ENCODE assay signal across 9 cellular contexts in the genomic region with DNA sequence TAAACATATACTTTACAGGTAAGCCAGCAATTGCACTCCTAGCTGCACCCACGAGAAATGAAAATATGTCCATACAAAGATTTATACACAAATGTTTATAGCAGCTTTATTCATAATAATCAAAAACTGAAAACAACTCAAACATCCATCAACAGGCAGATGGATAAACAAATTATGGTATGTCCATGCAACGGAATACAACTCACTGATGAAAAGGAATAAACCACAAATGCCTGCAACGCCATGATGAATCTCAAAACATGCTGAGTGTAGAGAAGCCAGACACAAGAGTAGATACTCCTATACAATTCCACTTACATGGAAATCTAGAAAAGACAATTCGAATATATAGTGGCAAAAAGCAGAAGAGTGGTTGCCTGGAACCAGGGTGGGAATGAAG.
"Had no signal": no experiment of that assay in that cellular context is flagged by ENCODE, and none has a peak within 500 bp of the region (broad histone marks: within the 10 kb centered on the region; RNA-seq: fewer than 3 reads in every experiment).

No MANE protein-coding gene starts in this region.

- H3K36me3 Mint-ChIP-seq: IgD-negative memory B cell had no signal

- H3K4me3 ChIP-seq: GM23338 had no signal

- H2AFZ ChIP-seq: GM23338 had no signal

- FAIRE-seq: H1, H54, HTR-8/SVneo had no signal

- H3K9me3 Mint-ChIP-seq: GM23338, H9, HFFc6 had no signal

- H3K27ac Mint-ChIP-seq: GM23338, H9, HFFc6, IgD-negative memory B cell had no signal

- DNase-seq: H9, HCEC 1CT, HFFc6, KG1 had no signal

- H3K4me2 ChIP-seq: GM23338 had no signal

- H3K4me1 Mint-ChIP-seq: GM23338, H9 had no signal

- H3K4me3 Mint-ChIP-seq: GM23338, H9, HFFc6, IgD-negative memory B cell had no signal

- ATAC-seq: GM23338 had no signal
